In genomic region chr4:169634975-169635374, GRCh38 we compare ENCODE assay signal across 19 cellular contexts. TPM values are rescaled to one million over a fixed set of nuclear protein-coding genes. Genes with fewer than 3 reads are reported as not detected.
DNase-seq lines count a peak whose midpoint lies in the region; ATAC-seq, FAIRE-seq and TF ChIP-seq lines count a peak whose summit lies in the region.
"Had no signal": no experiment of that assay in that cellular context is flagged by ENCODE, and none has a peak within 500 bp of the region (broad histone marks: within the 10 kb centered on the region; RNA-seq: fewer than 3 reads in every experiment).

No MANE protein-coding gene starts in this region.

- H3K4me3 ChIP-seq in bronchial epithelial cell (ENCODE audit: low read depth, low read length) (no peak overlapping the region), mucosa of descending colon (no peak overlapping the region), endodermal cell (ENCODE audit: low read length) (no peak overlapping the region)

- H3K9me3 ChIP-seq in mucosa of descending colon: no peaks in the 10 kb centered on the region
- no peaks in the 10 kb centered on the region for H3K9me3 ChIP-seq in endodermal cell (ENCODE audit: control insufficient read depth, low read length)

- no peak overlapping the region for H3K9ac ChIP-seq in endodermal cell (ENCODE audit: extremely low read depth, low read length, poor library complexity, severe bottlenecking)

- DNase-seq in DMS53 (lab: John Stamatoyannopoulos, UW) (peak; percentile 62), HuH-7 (ENCODE audit: low spot score) (peak; percentile 27), bronchial epithelial cell (ENCODE audit: low read depth) (peak; percentile 93), mucosa of descending colon (no peak), activated gamma-delta T cell (lab: John Stamatoyannopoulos, UW) (no peak), endodermal cell (no peak), DMS114 treated with DMSO at 0.1 percent for 48 hours (lab: John Stamatoyannopoulos, UW; ENCODE audit: unreplicated experiment) (no peak), nephron progenitor cell (no peak)
- DNase-seq: activated CD4-positive, alpha-beta memory T cell treated with anti-CD3 and anti-CD28 coated beads, Interleukin-2, amount 10 ng/mL, durations not matched to agents 7 days and 5 days; activated T-cell treated with anti-CD3 and anti-CD28 coated beads, Interleukin-2, amount 50 U/mL, for 4 hours; hippocampal formation; kidney glomerular epithelial cell; NCI-H1048; NCI-H2081 treated with DMSO at 0.1 percent for 48 hours; NCI-H82; stimulated activated CD4-positive, alpha-beta T cell treated with anti-CD3 and anti-CD28 coated beads, Interleukin-4, amount 100 ng/mL, for 24 hours; SW 1271 had no signal

- H3K27me3 Mint-ChIP-seq in endodermal cell (ENCODE audit: insufficient read depth) (no peaks in the 10 kb centered on the region), nephron progenitor cell (ENCODE audit: low read depth, poor library complexity) (peaks cover 4% of the 10 kb centered on the region)
- H3K27me3 Mint-ChIP-seq: activated CD4-positive, alpha-beta memory T cell treated with anti-CD3 and anti-CD28 coated beads, Interleukin-2, amount 10 ng/mL, durations not matched to agents 7 days and 5 days had no signal

- H3K27me3 ChIP-seq in bronchial epithelial cell (ENCODE audit: control insufficient read depth, insufficient read depth, low read length) (no peaks in the 10 kb centered on the region), endodermal cell (ENCODE audit: control insufficient read depth, insufficient read depth, low read length, poor library complexity, severe bottlenecking) (no peaks in the 10 kb centered on the region)

- no peak overlapping the region for H3K27ac ChIP-seq in endodermal cell (ENCODE audit: low read depth, low read length)

- H3K9me3 Mint-ChIP-seq in endodermal cell: peaks cover 15% of the 10 kb centered on the region
- H3K9me3 Mint-ChIP-seq in nephron progenitor cell: peaks cover 3% of the 10 kb centered on the region
- H3K9me3 Mint-ChIP-seq: activated CD4-positive, alpha-beta memory T cell treated with anti-CD3 and anti-CD28 coated beads, Interleukin-2, amount 10 ng/mL, durations not matched to agents 7 days and 5 days; activated T-cell treated with anti-CD3 and anti-CD28 coated beads, Interleukin-2, amount 50 U/mL, for 4 hours; WTC11 had no signal

- H3K36me3 Mint-ChIP-seq in endodermal cell (ENCODE audit: low read depth) (peaks cover 44% of the 10 kb centered on the region), nephron progenitor cell (ENCODE audit: low read depth) (peaks cover 49% of the 10 kb centered on the region)

- no peak for FAIRE-seq in bronchial epithelial cell (lab: Jason Lieb, UNC)
- FAIRE-seq: RCC 7860 had no signal

- no peak for TF ChIP-seq CTCF in bronchial epithelial cell (IDR thresholded peaks at IDR 0.05; ENCODE audit: insufficient read depth, low read length, severe bottlenecking)
- no peak for TF ChIP-seq CTCF in mucosa of descending colon (IDR thresholded peaks at IDR 0.05)
- TF ChIP-seq CTCF in endodermal cell (conservative IDR thresholded peaks at IDR 0.05): no peak
- no peak for TF ChIP-seq CTCF in nephron progenitor cell (IDR thresholded peaks at IDR 0.05)

- intact Hi-C loops in mucosa of descending colon (cut with DNase I, micrococcal nuclease): no loop called here

- H3K36me3 ChIP-seq in bronchial epithelial cell (ENCODE audit: control insufficient read depth, insufficient read depth, low read length): peaks cover 6% of the 10 kb centered on the region
- no peaks in the 10 kb centered on the region for H3K36me3 ChIP-seq in mucosa of descending colon (ENCODE audit: low read depth)
- peaks cover 37% of the 10 kb centered on the region for H3K36me3 ChIP-seq in endodermal cell (ENCODE audit: control insufficient read depth, insufficient read depth, low read length)

- peak; percentile 98 for ATAC-seq in mucosa of descending colon
- ATAC-seq: activated T-cell treated with anti-CD3 and anti-CD28 coated beads, Interleukin-2, amount 50 U/mL, for 4 hours; WTC11 had no signal

- no peak overlapping the region for H3K27ac Mint-ChIP-seq in endodermal cell
- H3K27ac Mint-ChIP-seq in nephron progenitor cell: no peak overlapping the region
- H3K27ac Mint-ChIP-seq: activated CD4-positive, alpha-beta memory T cell treated with anti-CD3 and anti-CD28 coated beads, Interleukin-2, amount 10 ng/mL, durations not matched to agents 7 days and 5 days; WTC11 had no signal

- H3K4me1 ChIP-seq in mucosa of descending colon (ENCODE audit: low read depth) (peaks cover 11% of the 10 kb centered on the region), endodermal cell (ENCODE audit: control insufficient read depth, insufficient read depth, low read length) (no peaks in the 10 kb centered on the region)

- H3K4me1 Mint-ChIP-seq in endodermal cell (no peaks in the 10 kb centered on the region), nephron progenitor cell (no peaks in the 10 kb centered on the region)
- H3K4me1 Mint-ChIP-seq: WTC11 had no signal

- H3K4me3 Mint-ChIP-seq in endodermal cell: no peak overlapping the region
- no peak overlapping the region for H3K4me3 Mint-ChIP-seq in nephron progenitor cell
- H3K4me3 Mint-ChIP-seq: activated CD4-positive, alpha-beta memory T cell treated with anti-CD3 and anti-CD28 coated beads, Interleukin-2, amount 10 ng/mL, durations not matched to agents 7 days and 5 days; activated T-cell treated with anti-CD3 and anti-CD28 coated beads, Interleukin-2, amount 50 U/mL, for 4 hours; WTC11 had no signal

- 83 to 100% methylated on average over 1 of the region's 1 CpG for WGBS in endodermal cell (ENCODE audit: insufficient coverage in 1 of 2, insufficient read length in 1 of 2), 2 experiments

RNA-seq across cellular contexts. Expression of gene CLCN3, which starts 14.6 kb away (rescaled TPM):
- total RNA-seq in bronchial epithelial cell (45.0 and 96.9 TPM in 2 replicates), mucosa of descending colon (100 to 1,000 TPM in 2 of 3 donors, 10 to 100 TPM in 1; 68.2 to 127 (median 125) TPM), endodermal cell (10 to 100 TPM; 36.4 to 43.8 TPM)
- 34.4 TPM for polyA plus RNA-seq in endodermal cell (2013, experiment 1 of 2)
- 33.2 TPM for polyA plus RNA-seq in endodermal cell (2013, experiment 2 of 2)

RNA-seq across cellular contexts. Expression of gene NEK1, which starts 22.6 kb away (rescaled TPM):
- total RNA-seq in bronchial epithelial cell (6.1 and 7.3 TPM in 2 replicates), mucosa of descending colon (10 to 100 TPM in 2 of 3 donors, 1 to 10 TPM in 1; 8.2 to 16.6 (median 10.8) TPM), endodermal cell (10 to 100 TPM; 12.2 to 15.1 TPM)
- 11.4 TPM for polyA plus RNA-seq in endodermal cell (2013, experiment 1 of 2)
- polyA plus RNA-seq in endodermal cell (2013, experiment 2 of 2): 11.9 TPM

Comparison
In these comparisons a context has a peak if more than half of its experiments do, and no peak if none do; other contexts are left out.
1. DNase-seq: peak in DMS53 (single experiment), HuH-7 (single experiment) and bronchial epithelial cell (single experiment); none in mucosa of descending colon (0 of 3), activated gamma-delta T cell (single experiment), endodermal cell (single experiment), DMS114 treated with DMSO at 0.1 percent for 48 hours (single experiment) and nephron progenitor cell (single experiment).